Comparison of ENCODE assay signal across 8 cellular contexts in genomic region chr11:111602865-111603632, GRCh38. TPM values are rescaled to one million over a fixed set of nuclear protein-coding genes. Genes with fewer than 3 reads are reported as not detected.
DNase-seq lines count a peak whose midpoint lies in the region; ATAC-seq and TF ChIP-seq lines count a peak whose summit lies in the region.

No MANE protein-coding gene starts in this region.

- TF ChIP-seq CTCF in SK-N-SH (IDR thresholded peaks at IDR 0.05): no peak
- peak in 2 of 56 donors; percentile 3 to 8 for TF ChIP-seq CTCF in dorsolateral prefrontal cortex (IDR thresholded peaks at IDR 0.05 in 54 of 56, conservative IDR thresholded peaks at IDR 0.05 in 2 of 56; ENCODE audit: low read depth in 1 of 56, partially characterized antibody in 56 of 56)

- peak overlapping the region; percentile 80 to 94 for H3K4me3 Mint-ChIP-seq in stimulated activated naive CD8-positive, alpha-beta T cell treated with anti-CD3 and anti-CD28 coated beads, Interleukin-15, amount 100 ng/mL, for 72 hours

- TF ChIP-seq RAD21 in SK-N-SH (IDR thresholded peaks at IDR 0.05; ENCODE audit: low read length): no peak

- H4K20me1 ChIP-seq in SK-N-SH (ENCODE audit: insufficient read depth): peaks cover 31% of the 10 kb centered on the region; the same call in 1 of the 2 replicates

- ATAC-seq in HG03175 (IDR thresholded peaks at IDR 0.05; ENCODE audit: unreplicated experiment): peak; percentile 0
- peak; percentile 34 for ATAC-seq in left lobe of liver
- ATAC-seq in stimulated activated naive CD8-positive, alpha-beta T cell treated with anti-CD3 and anti-CD28 coated beads, Interleukin-15, amount 100 ng/mL, for 72 hours: no peak
- ATAC-seq in GM19023 (IDR thresholded peaks at IDR 0.05; ENCODE audit: unreplicated experiment): no peak

- no peak for TF ChIP-seq EP300 in SK-N-SH (IDR thresholded peaks at IDR 0.05; ENCODE audit: borderline replicate concordance in 1 of 2, low read depth in 1 of 2, low read length in 1 of 2)

- H3F3A ChIP-seq in SK-N-SH (replicated peaks; ENCODE audit: insufficient read depth): peaks cover 7% of the 10 kb centered on the region

- peak overlapping the region; percentile 95 for H3K9ac ChIP-seq in SK-N-SH

- peaks cover 54% of the 10 kb centered on the region for H3K79me2 ChIP-seq in SK-N-SH (ENCODE audit: insufficient read depth)

- CTCF ChIA-PET in SK-N-SH (lab: Yijun Ruan, JAX): interaction anchor here (0.6 to 4.7 kb wide), 20 partner anchors 10 to 268 kb away, joined by 3 to 184 read pairs (median 4); partner anchors contain the start of genes ALG9 and PPP2R1B

- H3K9me3 Mint-ChIP-seq in stimulated activated naive CD8-positive, alpha-beta T cell treated with anti-CD3 and anti-CD28 coated beads, Interleukin-15, amount 100 ng/mL, for 72 hours: no peaks in the 10 kb centered on the region

- H3K4me3 ChIP-seq in SK-N-SH (ENCODE audit: low read depth in 2 of 2, low read length in 1 of 2): peak overlapping the region; percentile 82 to 95
- H3K4me3 ChIP-seq in dorsolateral prefrontal cortex: peak overlapping the region; percentile 61 to 100 (median 95)

- no peaks in the 10 kb centered on the region for H3K36me3 ChIP-seq in SK-N-SH (replicated peaks in 1 of 2; ENCODE audit: control insufficient read depth in 1 of 2, insufficient read depth in 2 of 2, low read length in 1 of 2)

- POLR2A ChIA-PET in SK-N-SH (lab: Yijun Ruan, JAX): no interaction called here

- H3K9me2 ChIP-seq in SK-N-SH: no peaks in the 10 kb centered on the region

- H3K9me3 ChIP-seq in SK-N-SH: no peaks in the 10 kb centered on the region

- peak overlapping the region; percentile 87; the same call in 1 of the 2 replicates for H2AFZ ChIP-seq in SK-N-SH (ENCODE audit: low read depth)

- H3K27ac ChIP-seq in SK-N-SH (ENCODE audit: low read depth in 2 of 2, low read length in 1 of 2) (peak overlapping the region; percentile 74 to 90), dorsolateral prefrontal cortex (peak overlapping the region; percentile 86 to 100 (median 98))

- peak overlapping the region; percentile 78 for H3K4me2 ChIP-seq in SK-N-SH

- peak; percentile 62 for DNase-seq in NCI-H82 (lab: John Stamatoyannopoulos, UW)
- no peak for DNase-seq in NCI-H82 treated with DMSO at 0.1 percent for 48 hours (lab: John Stamatoyannopoulos, UW; ENCODE audit: unreplicated experiment)
- DNase-seq in SK-N-SH: peak; percentile 74
- DNase-seq in dorsolateral prefrontal cortex: peak in 4 of 10 donors; percentile 16 to 42 (median 29)
- no peak for DNase-seq in left lobe of liver (ENCODE audit: low spot score)
- DNase-seq in stimulated activated naive CD8-positive, alpha-beta T cell treated with anti-CD3 and anti-CD28 coated beads, Interleukin-15, amount 100 ng/mL, for 72 hours: peak in 1 of 2 donors; percentile 19

- peaks cover 33% of the 10 kb centered on the region for H3K4me1 Mint-ChIP-seq in stimulated activated naive CD8-positive, alpha-beta T cell treated with anti-CD3 and anti-CD28 coated beads, Interleukin-15, amount 100 ng/mL, for 72 hours

- intact Hi-C loops in dorsolateral prefrontal cortex (cut with DNase I): loop anchor here (1.0 to 5.0 kb wide), 7 partner anchors 132 to 239 kb away; partner anchors contain the start of gene PPP2R1B (in 2 of the 2)

- no peaks in the 10 kb centered on the region for H3K27me3 Mint-ChIP-seq in stimulated activated naive CD8-positive, alpha-beta T cell treated with anti-CD3 and anti-CD28 coated beads, Interleukin-15, amount 100 ng/mL, for 72 hours

- WGBS in SK-N-SH (ENCODE audit: low lambda C conversion rate): 4% methylated on average over 17 of the region's 44 CpGs

- peak overlapping the region; percentile 34 to 93 for H3K27ac Mint-ChIP-seq in stimulated activated naive CD8-positive, alpha-beta T cell treated with anti-CD3 and anti-CD28 coated beads, Interleukin-15, amount 100 ng/mL, for 72 hours

- peaks cover 13 to 19% of the 10 kb centered on the region in 2 experiments; a peak in 3 of 4 replicates for H3K4me1 ChIP-seq in SK-N-SH (ENCODE audit: control insufficient read depth in 1 of 2, insufficient read depth in 2 of 2, low read depth in 1 of 2, low read length in 1 of 2)

- no peaks in the 10 kb centered on the region for H3K27me3 ChIP-seq in SK-N-SH (ENCODE audit: insufficient read depth)
- no peaks in the 10 kb centered on the region for H3K27me3 ChIP-seq in dorsolateral prefrontal cortex

TF ChIP-seq in SK-N-SH, 30 proteins besides CTCF, POLR2A, EP300 and RAD21:
- 0 out of 2 replicates have a peak, but pooled peaks have one; percentile 11 for TF ChIP-seq FOXJ3 (CRISPR knock-in tag; IDR thresholded peaks at IDR 0.05)
- TF ChIP-seq SIN3A (IDR thresholded peaks at IDR 0.05; ENCODE audit: borderline replicate concordance, low read depth, low read length): no peak

RNA-seq across cellular contexts. Expression of gene SIK2, which starts 0.8 kb away (rescaled TPM):
- polyA plus RNA-seq in SK-N-SH (2012; rRNA removed): 8.9 and 9.7 TPM in 2 replicates
- 6.1 and 6.8 TPM in 2 replicates for polyA plus RNA-seq in SK-N-SH (2012; cell fraction: cytosol; rRNA removed)
- 12.6 and 16.1 TPM in 2 replicates for polyA plus RNA-seq in SK-N-SH (2012; cell fraction: nucleus; rRNA removed)
- 10 to 100 TPM; 33.1 to 72.4 (median 50.6) TPM for total RNA-seq in dorsolateral prefrontal cortex
- total RNA-seq in left lobe of liver: 23.7 TPM

Comparison
In these comparisons a context has a peak if more than half of its experiments do, and no peak if none do; other contexts are left out.
1. DNase-seq: peak in NCI-H82 (single experiment) and SK-N-SH (single experiment); none in NCI-H82 treated with DMSO at 0.1 percent for 48 hours (single experiment) and left lobe of liver (single experiment).
2. ATAC-seq: peak in HG03175 (single experiment) and left lobe of liver (single experiment); none in stimulated activated naive CD8-positive, alpha-beta T cell treated with anti-CD3 and anti-CD28 coated beads, Interleukin-15, amount 100 ng/mL, for 72 hours (single experiment) and GM19023 (single experiment).